ENCODE assay signal across 10 cellular contexts in genomic region chr7:142711722-142712616, GRCh38. TPM values are rescaled to one million over a fixed set of nuclear protein-coding genes. Genes with fewer than 3 reads are reported as not detected.
DNase-seq lines count a peak whose midpoint lies in the region; ATAC-seq, FAIRE-seq and TF ChIP-seq lines count a peak whose summit lies in the region.
"Had no signal": no experiment of that assay in that cellular context is flagged by ENCODE, and none has a peak within 500 bp of the region (broad histone marks: within the 10 kb centered on the region; RNA-seq: fewer than 3 reads in every experiment).

No MANE protein-coding gene starts in this region.

- H3K4me3 Mint-ChIP-seq in nephron, result no peak overlapping the region

- H3K27ac ChIP-seq in C4-2B (no peak overlapping the region), Peyer's patch (peak overlapping the region in 2 of 4 donors; percentile 4 to 42)
- H3K27ac ChIP-seq: SJCRH30 had no signal

- no peak overlapping the region for H3K27ac Mint-ChIP-seq in nephron

- no peak for ATAC-seq in HG03378 (IDR thresholded peaks at IDR 0.05; ENCODE audit: unreplicated experiment)

- H3K36me3 ChIP-seq in Peyer's patch, result no peaks in the 10 kb centered on the region
- H3K36me3 ChIP-seq: SJCRH30 had no signal

- H3K4me3 ChIP-seq in Peyer's patch, result peak overlapping the region in 2 of 4 donors; percentile 15 to 24
- H3K4me3 ChIP-seq: SJCRH30 had no signal

- TF ChIP-seq POLR2A in GM12892 (IDR thresholded peaks at IDR 0.05; ENCODE audit: low read depth, low read length) (no peak), Peyer's patch (IDR thresholded peaks at IDR 0.05) (no peak)

- H3K9me3 Mint-ChIP-seq in nephron, result no peaks in the 10 kb centered on the region

- no peaks in the 10 kb centered on the region for H3K9me3 ChIP-seq in Peyer's patch
- H3K9me3 ChIP-seq: SJCRH30 had no signal

- no peaks in the 10 kb centered on the region for H3K4me1 Mint-ChIP-seq in nephron

- H3K36me3 Mint-ChIP-seq in nephron (ENCODE audit: low read depth), result no peaks in the 10 kb centered on the region

- peak; percentile 79 for FAIRE-seq in GM12892 (lab: Jason Lieb, UNC)

- DNase-seq in GM12892 (ENCODE audit: insufficient read length) (no peak), Peyer's patch (peak in 2 of 3 donors; percentile 46 to 62), cerebellar cortex (ENCODE audit: low spot score) (peak; percentile 72), epidermal melanocyte (ENCODE audit: insufficient read length, low spot score) (no peak), NCI-H2029 treated with DMSO at 0.1 percent for 48 hours (lab: John Stamatoyannopoulos, UW) (no peak)

- no peaks in the 10 kb centered on the region for H3K4me1 ChIP-seq in Peyer's patch
- H3K4me1 ChIP-seq: SJCRH30 had no signal

- no peaks in the 10 kb centered on the region for H3K27me3 ChIP-seq in Peyer's patch

- H3K27me3 Mint-ChIP-seq in nephron (ENCODE audit: low read depth), result peaks cover 8% of the 10 kb centered on the region

- TF ChIP-seq CTCF in C4-2B (conservative IDR thresholded peaks at IDR 0.05) (peak; percentile 95), Peyer's patch (IDR thresholded peaks at IDR 0.05) (peak in 5 of 6 experiments; percentile 28 to 60 (median 38)), nephron (IDR thresholded peaks at IDR 0.05; ENCODE audit: unreplicated experiment in 3 of 3) (peak; percentile 45 to 57 (median 48))

RNA-seq across cellular contexts. Expression of gene PRSS1, which starts 37.3 kb away (rescaled TPM):
- not detected for polyA plus RNA-seq in GM12892 (2012; ENCODE audit: missing spikeins)
- not detected for total RNA-seq in Peyer's patch
- total RNA-seq: SJCRH30, skeletal muscle tissue had no signal

RNA-seq across cellular contexts. Expression of gene PRSS2, which starts 58.8 kb away (rescaled TPM):
- polyA plus RNA-seq in GM12892 (2012; ENCODE audit: missing spikeins), result 0.91 TPM
- total RNA-seq in Peyer's patch, result 100 to 1,000 TPM in 3 of 4 donors, 10 to 100 TPM in 1; 29.7 to 243 (median 208) TPM
- total RNA-seq: SJCRH30, skeletal muscle tissue had no signal

Comparison
In these comparisons a context has a peak if more than half of its experiments do, and no peak if none do; other contexts are left out.
1. CTCF ChIP-seq: peak in every context shown above with its lines; median percentile 95 in C4-2B; 48 in nephron; 38 in Peyer's patch.
2. DNase-seq: peak in Peyer's patch (2 of 3) and cerebellar cortex (single experiment); none in GM12892 (single experiment), epidermal melanocyte (single experiment) and NCI-H2029 treated with DMSO at 0.1 percent for 48 hours (single experiment).